ENCODE assay signal across 1 cellular context in the genomic region with DNA sequence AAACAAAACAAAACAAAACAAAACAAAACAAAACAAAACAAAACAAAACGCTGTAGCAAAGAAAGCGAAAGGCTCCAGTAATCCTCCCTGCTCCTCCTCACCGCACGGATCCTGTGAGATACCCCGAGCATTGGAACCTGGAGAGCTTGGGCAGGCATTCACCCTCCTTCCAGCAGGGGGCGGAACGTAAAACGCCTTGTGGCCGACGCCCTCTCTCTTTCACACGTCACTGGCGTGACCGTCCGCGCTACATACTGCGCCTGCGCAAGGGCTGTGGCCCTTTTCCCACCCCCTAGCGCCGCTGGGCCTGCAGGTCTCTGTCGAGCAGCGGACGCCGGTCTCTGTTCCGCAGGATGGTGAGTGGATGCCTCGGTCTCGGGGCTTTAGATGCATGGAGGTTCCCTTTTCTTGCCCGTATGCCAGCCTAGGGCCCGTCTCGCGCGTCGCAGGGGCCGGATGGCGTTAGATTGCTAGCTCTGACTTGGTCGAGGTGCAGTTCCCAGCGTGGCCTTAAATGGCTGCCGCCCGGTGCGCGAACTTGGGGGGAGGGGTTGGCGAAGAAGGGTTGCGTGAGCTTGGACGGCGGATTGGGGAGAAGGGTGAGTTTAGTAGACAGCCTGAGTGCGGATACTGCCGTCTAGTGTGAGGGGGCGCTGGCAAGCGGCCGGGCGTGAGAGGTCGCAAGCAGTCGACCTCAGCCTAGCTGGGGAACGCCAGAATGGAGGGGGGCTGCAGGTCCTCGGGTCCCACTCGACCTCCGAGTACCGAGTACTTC.
A peak's percentile ranks its signal among the peaks of the same experiment; 100 is the strongest.
TF ChIP-seq lines count a peak whose summit lies in the region.

A gene (plus strand): TSS at position 279 of the 775 bp plus-strand sequence. CDS start 75 bp downstream, at position 354.

TF ChIP-seq in GM12878, 131 proteins besides CTCF, POLR2A, EP300 and RAD21 (continued from another document):
- TF ChIP-seq, protein P1, sequence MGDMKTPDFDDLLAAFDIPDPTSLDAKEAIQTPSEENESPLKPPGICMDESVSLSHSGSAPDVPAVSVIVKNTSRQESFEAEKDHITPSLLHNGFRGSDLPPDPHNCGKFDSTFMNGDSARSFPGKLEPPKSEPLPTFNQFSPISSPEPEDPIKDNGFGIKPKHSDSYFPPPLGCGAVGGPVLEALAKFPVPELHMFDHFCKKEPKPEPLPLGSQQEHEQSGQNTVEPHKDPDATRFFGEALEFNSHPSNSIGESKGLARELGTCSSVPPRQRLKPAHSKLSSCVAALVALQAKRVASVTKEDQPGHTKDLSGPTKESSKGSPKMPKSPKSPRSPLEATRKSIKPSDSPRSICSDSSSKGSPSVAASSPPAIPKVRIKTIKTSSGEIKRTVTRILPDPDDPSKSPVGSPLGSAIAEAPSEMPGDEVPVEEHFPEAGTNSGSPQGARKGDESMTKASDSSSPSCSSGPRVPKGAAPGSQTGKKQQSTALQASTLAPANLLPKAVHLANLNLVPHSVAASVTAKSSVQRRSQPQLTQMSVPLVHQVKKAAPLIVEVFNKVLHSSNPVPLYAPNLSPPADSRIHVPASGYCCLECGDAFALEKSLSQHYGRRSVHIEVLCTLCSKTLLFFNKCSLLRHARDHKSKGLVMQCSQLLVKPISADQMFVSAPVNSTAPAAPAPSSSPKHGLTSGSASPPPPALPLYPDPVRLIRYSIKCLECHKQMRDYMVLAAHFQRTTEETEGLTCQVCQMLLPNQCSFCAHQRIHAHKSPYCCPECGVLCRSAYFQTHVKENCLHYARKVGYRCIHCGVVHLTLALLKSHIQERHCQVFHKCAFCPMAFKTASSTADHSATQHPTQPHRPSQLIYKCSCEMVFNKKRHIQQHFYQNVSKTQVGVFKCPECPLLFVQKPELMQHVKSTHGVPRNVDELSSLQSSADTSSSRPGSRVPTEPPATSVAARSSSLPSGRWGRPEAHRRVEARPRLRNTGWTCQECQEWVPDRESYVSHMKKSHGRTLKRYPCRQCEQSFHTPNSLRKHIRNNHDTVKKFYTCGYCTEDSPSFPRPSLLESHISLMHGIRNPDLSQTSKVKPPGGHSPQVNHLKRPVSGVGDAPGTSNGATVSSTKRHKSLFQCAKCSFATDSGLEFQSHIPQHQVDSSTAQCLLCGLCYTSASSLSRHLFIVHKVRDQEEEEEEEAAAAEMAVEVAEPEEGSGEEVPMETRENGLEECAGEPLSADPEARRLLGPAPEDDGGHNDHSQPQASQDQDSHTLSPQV (IDR thresholded peaks at IDR 0.05), result no peak
- TF ChIP-seq, protein P2, sequence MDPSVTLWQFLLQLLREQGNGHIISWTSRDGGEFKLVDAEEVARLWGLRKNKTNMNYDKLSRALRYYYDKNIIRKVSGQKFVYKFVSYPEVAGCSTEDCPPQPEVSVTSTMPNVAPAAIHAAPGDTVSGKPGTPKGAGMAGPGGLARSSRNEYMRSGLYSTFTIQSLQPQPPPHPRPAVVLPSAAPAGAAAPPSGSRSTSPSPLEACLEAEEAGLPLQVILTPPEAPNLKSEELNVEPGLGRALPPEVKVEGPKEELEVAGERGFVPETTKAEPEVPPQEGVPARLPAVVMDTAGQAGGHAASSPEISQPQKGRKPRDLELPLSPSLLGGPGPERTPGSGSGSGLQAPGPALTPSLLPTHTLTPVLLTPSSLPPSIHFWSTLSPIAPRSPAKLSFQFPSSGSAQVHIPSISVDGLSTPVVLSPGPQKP (IDR thresholded peaks at IDR 0.05; ENCODE audit: low read depth, low read length), result no peak
- TF ChIP-seq STAT3 (IDR thresholded peaks at IDR 0.05; ENCODE audit: low read depth, low read length), result no peak
- peak; percentile 94; the same call in 1 of the 2 replicates for TF ChIP-seq ZBED1 (IDR thresholded peaks at IDR 0.05; ENCODE audit: borderline replicate concordance)
- TF ChIP-seq NR2C2 (IDR thresholded peaks at IDR 0.05; ENCODE audit: borderline replicate concordance, control insufficient read depth, insufficient read length, low read depth), result no peak
- TF ChIP-seq BRCA1 (IDR thresholded peaks at IDR 0.05; ENCODE audit: low read depth, low read length), result no peak
- peak; percentile 80 for TF ChIP-seq NR2F1 (conservative IDR thresholded peaks at IDR 0.05)
- TF ChIP-seq PAX8 (IDR thresholded peaks at IDR 0.05), result no peak
- TF ChIP-seq CREM (IDR thresholded peaks at IDR 0.05; ENCODE audit: low read depth), result peak; percentile 97
- TF ChIP-seq BHLHE40 (IDR thresholded peaks at IDR 0.05; ENCODE audit: borderline replicate concordance in 1 of 2, low read depth in 2 of 2, low read length in 1 of 2), result peak in 1 of 2 experiments; percentile 80
- TF ChIP-seq, protein P3, sequence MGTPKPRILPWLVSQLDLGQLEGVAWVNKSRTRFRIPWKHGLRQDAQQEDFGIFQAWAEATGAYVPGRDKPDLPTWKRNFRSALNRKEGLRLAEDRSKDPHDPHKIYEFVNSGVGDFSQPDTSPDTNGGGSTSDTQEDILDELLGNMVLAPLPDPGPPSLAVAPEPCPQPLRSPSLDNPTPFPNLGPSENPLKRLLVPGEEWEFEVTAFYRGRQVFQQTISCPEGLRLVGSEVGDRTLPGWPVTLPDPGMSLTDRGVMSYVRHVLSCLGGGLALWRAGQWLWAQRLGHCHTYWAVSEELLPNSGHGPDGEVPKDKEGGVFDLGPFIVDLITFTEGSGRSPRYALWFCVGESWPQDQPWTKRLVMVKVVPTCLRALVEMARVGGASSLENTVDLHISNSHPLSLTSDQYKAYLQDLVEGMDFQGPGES (IDR thresholded peaks at IDR 0.05), result peak; percentile 62; the same call in 1 of the 2 replicates
- TF ChIP-seq MYC (IDR thresholded peaks at IDR 0.05; ENCODE audit: insufficient read depth, insufficient read length, insufficient replicate concordance, low read length, severe bottlenecking), result peak; percentile 100
- peak; percentile 93 for TF ChIP-seq HDAC6 (IDR thresholded peaks at IDR 0.05; ENCODE audit: unreplicated experiment)
- no peak for TF ChIP-seq JUNB (IDR thresholded peaks at IDR 0.05)
- TF ChIP-seq, protein P4, sequence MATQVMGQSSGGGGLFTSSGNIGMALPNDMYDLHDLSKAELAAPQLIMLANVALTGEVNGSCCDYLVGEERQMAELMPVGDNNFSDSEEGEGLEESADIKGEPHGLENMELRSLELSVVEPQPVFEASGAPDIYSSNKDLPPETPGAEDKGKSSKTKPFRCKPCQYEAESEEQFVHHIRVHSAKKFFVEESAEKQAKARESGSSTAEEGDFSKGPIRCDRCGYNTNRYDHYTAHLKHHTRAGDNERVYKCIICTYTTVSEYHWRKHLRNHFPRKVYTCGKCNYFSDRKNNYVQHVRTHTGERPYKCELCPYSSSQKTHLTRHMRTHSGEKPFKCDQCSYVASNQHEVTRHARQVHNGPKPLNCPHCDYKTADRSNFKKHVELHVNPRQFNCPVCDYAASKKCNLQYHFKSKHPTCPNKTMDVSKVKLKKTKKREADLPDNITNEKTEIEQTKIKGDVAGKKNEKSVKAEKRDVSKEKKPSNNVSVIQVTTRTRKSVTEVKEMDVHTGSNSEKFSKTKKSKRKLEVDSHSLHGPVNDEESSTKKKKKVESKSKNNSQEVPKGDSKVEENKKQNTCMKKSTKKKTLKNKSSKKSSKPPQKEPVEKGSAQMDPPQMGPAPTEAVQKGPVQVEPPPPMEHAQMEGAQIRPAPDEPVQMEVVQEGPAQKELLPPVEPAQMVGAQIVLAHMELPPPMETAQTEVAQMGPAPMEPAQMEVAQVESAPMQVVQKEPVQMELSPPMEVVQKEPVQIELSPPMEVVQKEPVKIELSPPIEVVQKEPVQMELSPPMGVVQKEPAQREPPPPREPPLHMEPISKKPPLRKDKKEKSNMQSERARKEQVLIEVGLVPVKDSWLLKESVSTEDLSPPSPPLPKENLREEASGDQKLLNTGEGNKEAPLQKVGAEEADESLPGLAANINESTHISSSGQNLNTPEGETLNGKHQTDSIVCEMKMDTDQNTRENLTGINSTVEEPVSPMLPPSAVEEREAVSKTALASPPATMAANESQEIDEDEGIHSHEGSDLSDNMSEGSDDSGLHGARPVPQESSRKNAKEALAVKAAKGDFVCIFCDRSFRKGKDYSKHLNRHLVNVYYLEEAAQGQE (IDR thresholded peaks at IDR 0.05; ENCODE audit: low read depth, low read length), result peak; percentile 53
- TF ChIP-seq, protein P5, sequence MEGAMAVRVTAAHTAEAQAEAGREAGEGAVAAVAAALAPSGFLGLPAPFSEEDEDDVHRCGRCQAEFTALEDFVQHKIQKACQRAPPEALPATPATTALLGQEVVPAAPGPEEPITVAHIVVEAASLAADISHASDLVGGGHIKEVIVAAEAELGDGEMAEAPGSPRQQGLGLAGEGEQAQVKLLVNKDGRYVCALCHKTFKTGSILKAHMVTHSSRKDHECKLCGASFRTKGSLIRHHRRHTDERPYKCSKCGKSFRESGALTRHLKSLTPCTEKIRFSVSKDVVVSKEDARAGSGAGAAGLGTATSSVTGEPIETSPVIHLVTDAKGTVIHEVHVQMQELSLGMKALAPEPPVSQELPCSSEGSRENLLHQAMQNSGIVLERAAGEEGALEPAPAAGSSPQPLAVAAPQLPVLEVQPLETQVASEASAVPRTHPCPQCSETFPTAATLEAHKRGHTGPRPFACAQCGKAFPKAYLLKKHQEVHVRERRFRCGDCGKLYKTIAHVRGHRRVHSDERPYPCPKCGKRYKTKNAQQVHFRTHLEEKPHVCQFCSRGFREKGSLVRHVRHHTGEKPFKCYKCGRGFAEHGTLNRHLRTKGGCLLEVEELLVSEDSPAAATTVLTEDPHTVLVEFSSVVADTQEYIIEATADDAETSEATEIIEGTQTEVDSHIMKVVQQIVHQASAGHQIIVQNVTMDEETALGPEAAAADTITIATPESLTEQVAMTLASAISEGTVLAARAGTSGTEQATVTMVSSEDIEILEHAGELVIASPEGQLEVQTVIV (IDR thresholded peaks at IDR 0.05; ENCODE audit: borderline replicate concordance, partially characterized antibody), result peak; percentile 62
- TF ChIP-seq, protein P6, sequence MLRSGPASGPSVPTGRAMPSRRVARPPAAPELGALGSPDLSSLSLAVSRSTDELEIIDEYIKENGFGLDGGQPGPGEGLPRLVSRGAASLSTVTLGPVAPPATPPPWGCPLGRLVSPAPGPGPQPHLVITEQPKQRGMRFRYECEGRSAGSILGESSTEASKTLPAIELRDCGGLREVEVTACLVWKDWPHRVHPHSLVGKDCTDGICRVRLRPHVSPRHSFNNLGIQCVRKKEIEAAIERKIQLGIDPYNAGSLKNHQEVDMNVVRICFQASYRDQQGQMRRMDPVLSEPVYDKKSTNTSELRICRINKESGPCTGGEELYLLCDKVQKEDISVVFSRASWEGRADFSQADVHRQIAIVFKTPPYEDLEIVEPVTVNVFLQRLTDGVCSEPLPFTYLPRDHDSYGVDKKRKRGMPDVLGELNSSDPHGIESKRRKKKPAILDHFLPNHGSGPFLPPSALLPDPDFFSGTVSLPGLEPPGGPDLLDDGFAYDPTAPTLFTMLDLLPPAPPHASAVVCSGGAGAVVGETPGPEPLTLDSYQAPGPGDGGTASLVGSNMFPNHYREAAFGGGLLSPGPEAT (IDR thresholded peaks at IDR 0.05; ENCODE audit: low read depth), result peak; percentile 90
- TF ChIP-seq RFX5 (IDR thresholded peaks at IDR 0.05; ENCODE audit: low read depth, low read length), result peak; percentile 35; the same call in 1 of the 2 replicates
